In genomic region chr1:119141020-119141424, GRCh38 we compare ENCODE assay signal across 8 cellular contexts. TPM values are rescaled to one million over a fixed set of nuclear protein-coding genes. Genes with fewer than 3 reads are reported as not detected.
DNase-seq lines count a peak whose midpoint lies in the region; ATAC-seq and TF ChIP-seq lines count a peak whose summit lies in the region.

No MANE protein-coding gene starts in this region.

- H3K4me3 ChIP-seq in HUES6 (ENCODE audit: low read depth, low read length): peak overlapping the region; percentile 73
- H3K4me3 ChIP-seq in transverse colon: peak overlapping the region; percentile 12 to 70 (median 54)

- H3K9ac ChIP-seq in HUES6 (ENCODE audit: low read length): peak overlapping the region; percentile 59

- TF ChIP-seq POLR2A in transverse colon (IDR thresholded peaks at IDR 0.05): no peak

- no peak for TF ChIP-seq EP300 in transverse colon (IDR thresholded peaks at IDR 0.05; ENCODE audit: low read depth)

- no peaks in the 10 kb centered on the region for H3K27me3 Mint-ChIP-seq in WTC11 (ENCODE audit: low read depth)
- no peaks in the 10 kb centered on the region for H3K27me3 Mint-ChIP-seq in effector memory CD8-positive, alpha-beta T cell
- peaks cover 3% of the 10 kb centered on the region for H3K27me3 Mint-ChIP-seq in nephron progenitor cell (ENCODE audit: low read depth, poor library complexity)

- H3K4me1 Mint-ChIP-seq in WTC11: peaks cover 10% of the 10 kb centered on the region
- H3K4me1 Mint-ChIP-seq in effector memory CD8-positive, alpha-beta T cell (ENCODE audit: low read depth in 2 of 2): peaks cover 3 to 13% of the 10 kb centered on the region in 2 donors
- H3K4me1 Mint-ChIP-seq in nephron progenitor cell: peaks cover 27% of the 10 kb centered on the region

- DNase-seq in DMS114 treated with DMSO at 0.1 percent for 48 hours (lab: John Stamatoyannopoulos, UW; ENCODE audit: unreplicated experiment) (peak; percentile 62), WTC11 (ENCODE audit: low spot score) (peak; percentile 54), nephron progenitor cell (peak; percentile 17), transverse colon (peak; percentile 31), pons (ENCODE audit: low spot score) (no peak)
- DNase-seq in effector memory CD8-positive, alpha-beta T cell: peak; percentile 15 to 41 (median 29)

- peak overlapping the region; percentile 89 for H3K27ac ChIP-seq in HUES6 (ENCODE audit: low read depth, low read length)
- H3K27ac ChIP-seq in transverse colon: peak overlapping the region; percentile 93 to 98 (median 96)

- H3K9me3 ChIP-seq in HUES6 (ENCODE audit: control insufficient read depth, insufficient read depth, low read depth, low read length) (no peaks in the 10 kb centered on the region), transverse colon (no peaks in the 10 kb centered on the region)

- H3K27me3 ChIP-seq in HUES6 (ENCODE audit: control insufficient read depth, insufficient read depth, low read length) (no peaks in the 10 kb centered on the region), transverse colon (no peaks in the 10 kb centered on the region)

- no peaks in the 10 kb centered on the region for H3K36me3 ChIP-seq in HUES6 (ENCODE audit: control insufficient read depth, insufficient read depth, low read length)
- H3K36me3 ChIP-seq in transverse colon: no peaks in the 10 kb centered on the region

- intact Hi-C loops in transverse colon (cut with DNase I; ENCODE audit: low total_unique reads): loop anchor here (10.0 kb wide), 1 partner anchor 46 kb away; no protein-coding TSS in a partner anchor

- no peaks in the 10 kb centered on the region for H3K36me3 Mint-ChIP-seq in WTC11
- H3K36me3 Mint-ChIP-seq in effector memory CD8-positive, alpha-beta T cell (ENCODE audit: insufficient read depth): peaks cover 6% of the 10 kb centered on the region
- H3K36me3 Mint-ChIP-seq in nephron progenitor cell (ENCODE audit: low read depth): peaks cover 16% of the 10 kb centered on the region

- H3K4me1 ChIP-seq in HUES6 (ENCODE audit: control insufficient read depth, insufficient read depth, low read length) (peaks cover 4% of the 10 kb centered on the region), transverse colon (peaks cover 0 to 37% (median 13%) of the 10 kb centered on the region in 4 donors)

- POLR2A ChIA-PET in WTC11 (lab: Charles Lee): interaction anchor here (0.9 to 1.2 kb wide), 3 partner anchors 10 to 26 kb away, joined by 3 to 11 read pairs (median 4); no protein-coding TSS in a partner anchor

- H3K4me3 Mint-ChIP-seq in WTC11: no peak overlapping the region
- H3K4me3 Mint-ChIP-seq in effector memory CD8-positive, alpha-beta T cell: no peak overlapping the region
- no peak overlapping the region for H3K4me3 Mint-ChIP-seq in nephron progenitor cell

- WGBS in transverse colon (ENCODE audit: low coverage in 1 of 2), 2 donors: 30 to 61% methylated on average over 4 to 11 of the region's 11 CpGs

- H3K27ac Mint-ChIP-seq in WTC11 (no peak overlapping the region), nephron progenitor cell (no peak overlapping the region)
- H3K27ac Mint-ChIP-seq in effector memory CD8-positive, alpha-beta T cell: no peak overlapping the region

- in situ Hi-C loops in transverse colon (cut with MboI; ENCODE audit: low pct_ligation_motif_present in 1 of 4, low pct_unique_long_range_greater_than_20kb in 1 of 4, low sequenced_read_pairs in 3 of 4): no loop called here

- ATAC-seq in WTC11 (peak; percentile 8; the same call in 1 of the 2 replicates), GM21737 (IDR thresholded peaks at IDR 0.05; ENCODE audit: unreplicated experiment) (no peak)
- ATAC-seq in effector memory CD8-positive, alpha-beta T cell (replicated peaks): no peak

- H3K9me3 Mint-ChIP-seq in WTC11: no peaks in the 10 kb centered on the region
- no peaks in the 10 kb centered on the region for H3K9me3 Mint-ChIP-seq in effector memory CD8-positive, alpha-beta T cell
- peaks cover 5% of the 10 kb centered on the region for H3K9me3 Mint-ChIP-seq in nephron progenitor cell

- CTCF ChIA-PET in WTC11 (lab: Charles Lee): interaction anchor here (1.0 to 2.1 kb wide), 12 partner anchors 8 to 507 kb away, joined by 3 to 26 read pairs (median 4); partner anchors contain the start of gene ZNF697

- 0 out of 2 replicates have a peak, but pooled peaks have one; percentile 16 for TF ChIP-seq CTCF in WTC11 (IDR thresholded peaks at IDR 0.05)
- no peak for TF ChIP-seq CTCF in nephron progenitor cell (IDR thresholded peaks at IDR 0.05)
- TF ChIP-seq CTCF in transverse colon (IDR thresholded peaks at IDR 0.05): peak in 1 of 5 experiments; percentile 2

TF ChIP-seq in WTC11, 78 proteins besides CTCF, POLR2A, EP300 and RAD21:
- no peak for TF ChIP-seq NFATC4 (CRISPR knock-in tag; IDR thresholded peaks at IDR 0.05)
- no peak for TF ChIP-seq FOXP1 (CRISPR knock-in tag; IDR thresholded peaks at IDR 0.05; ENCODE audit: borderline replicate concordance)
- no peak for TF ChIP-seq ATF1 (CRISPR knock-in tag; IDR thresholded peaks at IDR 0.05)
- no peak for TF ChIP-seq SMAD3 (CRISPR knock-in tag; IDR thresholded peaks at IDR 0.05; ENCODE audit: borderline replicate concordance)
- no peak for TF ChIP-seq PRRX2 (CRISPR knock-in tag; IDR thresholded peaks at IDR 0.05)
- TF ChIP-seq NR2C2 (CRISPR knock-in tag; IDR thresholded peaks at IDR 0.05): no peak
- no peak for TF ChIP-seq JUN (CRISPR knock-in tag; IDR thresholded peaks at IDR 0.05)
- TF ChIP-seq, protein P1, sequence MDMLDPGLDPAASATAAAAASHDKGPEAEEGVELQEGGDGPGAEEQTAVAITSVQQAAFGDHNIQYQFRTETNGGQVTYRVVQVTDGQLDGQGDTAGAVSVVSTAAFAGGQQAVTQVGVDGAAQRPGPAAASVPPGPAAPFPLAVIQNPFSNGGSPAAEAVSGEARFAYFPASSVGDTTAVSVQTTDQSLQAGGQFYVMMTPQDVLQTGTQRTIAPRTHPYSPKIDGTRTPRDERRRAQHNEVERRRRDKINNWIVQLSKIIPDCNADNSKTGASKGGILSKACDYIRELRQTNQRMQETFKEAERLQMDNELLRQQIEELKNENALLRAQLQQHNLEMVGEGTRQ (CRISPR knock-in tag; IDR thresholded peaks at IDR 0.05): no peak
- TF ChIP-seq ZNF232 (CRISPR knock-in tag; IDR thresholded peaks at IDR 0.05): no peak
- no peak for TF ChIP-seq ZNF512 (CRISPR knock-in tag; IDR thresholded peaks at IDR 0.05; ENCODE audit: borderline replicate concordance)
- TF ChIP-seq NR1H2 (CRISPR knock-in tag; IDR thresholded peaks at IDR 0.05): no peak
- no peak for TF ChIP-seq RORB (CRISPR knock-in tag; IDR thresholded peaks at IDR 0.05)

RNA-seq across cellular contexts. Expression of gene WARS2, which starts 0.6 kb away (rescaled TPM):
- total RNA-seq in WTC11 (2021): 9.3 to 12.2 TPM (median 9.7 TPM) in 3 replicates
- 10 to 100 TPM in 2 of 4 donors, 1 to 10 TPM in 2; 4.6 to 18.6 (median 10.3) TPM for total RNA-seq in transverse colon
